ENCODE assay signal across 2 cellular contexts in the genomic region with DNA sequence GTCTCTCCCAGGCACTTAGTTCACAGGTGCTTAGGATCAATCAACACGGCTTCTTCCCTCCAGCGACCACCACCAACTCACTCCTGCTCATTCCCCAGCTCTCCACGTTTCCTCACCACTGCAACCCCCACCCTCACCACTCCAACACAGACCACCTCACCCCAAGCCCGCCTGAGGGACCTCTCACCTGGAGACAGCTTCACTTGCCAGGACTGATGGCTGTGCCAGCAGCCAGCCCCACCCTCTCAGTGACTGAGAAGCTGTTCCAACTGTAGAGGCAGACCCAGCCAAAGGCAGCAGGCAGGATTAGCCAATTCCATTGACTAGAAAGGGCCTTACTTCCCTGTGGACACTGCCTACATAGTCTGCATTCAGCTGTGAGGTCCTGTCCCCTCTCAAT.
TF ChIP-seq lines count a peak whose summit lies in the region.

No MANE protein-coding gene starts in this region.

TF ChIP-seq in HEK293, 187 proteins besides CTCF, POLR2A, EP300 and RAD21:
- peak; percentile 65; the same call in 1 of the 2 replicates for TF ChIP-seq SCRT1 (tag by site-specific recombination; IDR thresholded peaks at IDR 0.05; ENCODE audit: borderline replicate concordance)
- TF ChIP-seq ZNF341 (tag by site-specific recombination; IDR thresholded peaks at IDR 0.05; ENCODE audit: low read depth), result peak; percentile 98
- TF ChIP-seq ZEB2 (tag by site-specific recombination; IDR thresholded peaks at IDR 0.05), result 0 out of 2 replicates have a peak, but pooled peaks have one; percentile 14
- TF ChIP-seq KLF1 (tag by site-specific recombination; IDR thresholded peaks at IDR 0.05), result peak; percentile 71; the same call in 1 of the 2 replicates
- peak; percentile 80 for TF ChIP-seq ZNF600 (tag by site-specific recombination; IDR thresholded peaks at IDR 0.05)
- TF ChIP-seq, protein P1, sequence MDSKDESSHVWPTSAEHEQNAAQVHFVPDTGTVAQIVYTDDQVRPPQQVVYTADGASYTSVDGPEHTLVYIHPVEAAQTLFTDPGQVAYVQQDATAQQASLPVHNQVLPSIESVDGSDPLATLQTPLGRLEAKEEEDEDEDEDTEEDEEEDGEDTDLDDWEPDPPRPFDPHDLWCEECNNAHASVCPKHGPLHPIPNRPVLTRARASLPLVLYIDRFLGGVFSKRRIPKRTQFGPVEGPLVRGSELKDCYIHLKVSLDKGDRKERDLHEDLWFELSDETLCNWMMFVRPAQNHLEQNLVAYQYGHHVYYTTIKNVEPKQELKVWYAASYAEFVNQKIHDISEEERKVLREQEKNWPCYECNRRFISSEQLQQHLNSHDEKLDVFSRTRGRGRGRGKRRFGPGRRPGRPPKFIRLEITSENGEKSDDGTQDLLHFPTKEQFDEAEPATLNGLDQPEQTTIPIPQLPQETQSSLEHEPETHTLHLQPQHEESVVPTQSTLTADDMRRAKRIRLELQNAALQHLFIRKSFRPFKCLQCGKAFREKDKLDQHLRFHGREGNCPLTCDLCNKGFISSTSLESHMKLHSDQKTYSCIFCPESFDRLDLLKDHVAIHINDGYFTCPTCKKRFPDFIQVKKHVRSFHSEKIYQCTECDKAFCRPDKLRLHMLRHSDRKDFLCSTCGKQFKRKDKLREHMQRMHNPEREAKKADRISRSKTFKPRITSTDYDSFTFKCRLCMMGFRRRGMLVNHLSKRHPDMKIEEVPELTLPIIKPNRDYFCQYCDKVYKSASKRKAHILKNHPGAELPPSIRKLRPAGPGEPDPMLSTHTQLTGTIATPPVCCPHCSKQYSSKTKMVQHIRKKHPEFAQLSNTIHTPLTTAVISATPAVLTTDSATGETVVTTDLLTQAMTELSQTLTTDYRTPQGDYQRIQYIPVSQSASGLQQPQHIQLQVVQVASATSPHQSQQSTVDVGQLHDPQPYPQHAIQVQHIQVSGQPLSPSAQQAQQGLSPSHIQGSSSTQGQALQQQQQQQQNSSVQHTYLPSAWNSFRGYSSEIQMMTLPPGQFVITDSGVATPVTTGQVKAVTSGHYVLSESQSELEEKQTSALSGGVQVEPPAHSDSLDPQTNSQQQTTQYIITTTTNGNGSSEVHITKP (tag by site-specific recombination; IDR thresholded peaks at IDR 0.05), result peak; percentile 70
- no peak for TF ChIP-seq ZNF292 (tag by site-specific recombination; IDR thresholded peaks at IDR 0.05; ENCODE audit: borderline replicate concordance, low read depth)
- no peak for TF ChIP-seq GLI4 (tag by site-specific recombination; IDR thresholded peaks at IDR 0.05)
- TF ChIP-seq ZNF350 (tag by site-specific recombination; IDR thresholded peaks at IDR 0.05), result no peak
- no peak for TF ChIP-seq PRDM1 (tag by site-specific recombination; IDR thresholded peaks at IDR 0.05)
- no peak for TF ChIP-seq ZNF146 (tag by site-specific recombination; IDR thresholded peaks at IDR 0.05)
- peak; percentile 21; the same call in 1 of the 2 replicates for TF ChIP-seq ZNF366 (tag by site-specific recombination; conservative IDR thresholded peaks at IDR 0.05)
- no peak for TF ChIP-seq ZNF121 (tag by site-specific recombination; IDR thresholded peaks at IDR 0.05)
- TF ChIP-seq, protein P2, sequence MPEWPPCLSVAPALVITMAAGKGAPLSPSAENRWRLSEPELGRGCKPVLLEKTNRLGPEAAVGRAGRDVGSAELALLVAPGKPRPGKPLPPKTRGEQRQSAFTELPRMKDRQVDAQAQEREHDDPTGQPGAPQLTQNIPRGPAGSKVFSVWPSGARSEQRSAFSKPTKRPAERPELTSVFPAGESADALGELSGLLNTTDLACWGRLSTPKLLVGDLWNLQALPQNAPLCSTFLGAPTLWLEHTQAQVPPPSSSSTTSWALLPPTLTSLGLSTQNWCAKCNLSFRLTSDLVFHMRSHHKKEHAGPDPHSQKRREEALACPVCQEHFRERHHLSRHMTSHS (tag by site-specific recombination; IDR thresholded peaks at IDR 0.05), result no peak
- TF ChIP-seq ZBTB8A (tag by site-specific recombination; IDR thresholded peaks at IDR 0.05), result no peak
- TF ChIP-seq ZBTB17 (tag by site-specific recombination; IDR thresholded peaks at IDR 0.05), result 0 out of 2 replicates have a peak, but pooled peaks have one; percentile 52
- TF ChIP-seq ZNF10 (tag by site-specific recombination; IDR thresholded peaks at IDR 0.05), result peak; percentile 82
- TF ChIP-seq ZNF664 (tag by site-specific recombination; IDR thresholded peaks at IDR 0.05), result no peak

TF ChIP-seq in GM12878, 131 proteins besides CTCF, POLR2A, EP300 and RAD21:
- TF ChIP-seq POLR2AphosphoS2 (IDR thresholded peaks at IDR 0.05; ENCODE audit: low read depth, low read length), result peak; percentile 44; the same call in 1 of the 2 replicates
- TF ChIP-seq MTA2 (IDR thresholded peaks at IDR 0.05; ENCODE audit: low read depth), result no peak
- TF ChIP-seq ZNF217 (IDR thresholded peaks at IDR 0.05), result no peak
- TF ChIP-seq POLR2AphosphoS5 (IDR thresholded peaks at IDR 0.05; ENCODE audit: low read length), result peak; percentile 49; the same call in 1 of the 2 replicates
- no peak for TF ChIP-seq SPI1 (IDR thresholded peaks at IDR 0.05; ENCODE audit: borderline replicate concordance, insufficient read depth, low read depth, low read length)
- TF ChIP-seq SMC3 (IDR thresholded peaks at IDR 0.05; ENCODE audit: borderline replicate concordance, low read length), result no peak
